Comparison of ENCODE assay signal across 8 cellular contexts in genomic region chr19:2977686-2978466, GRCh38. TPM values are rescaled to one million over a fixed set of nuclear protein-coding genes. Genes with fewer than 3 reads are reported as not detected.
DNase-seq lines count a peak whose midpoint lies in the region; ATAC-seq and TF ChIP-seq lines count a peak whose summit lies in the region.
"Had no signal": no experiment of that assay in that cellular context is flagged by ENCODE, and none has a peak within 500 bp of the region (broad histone marks: within the 10 kb centered on the region; RNA-seq: fewer than 3 reads in every experiment).

No MANE protein-coding gene starts in this region.

- H3K36me3 Mint-ChIP-seq in endothelial cell (ENCODE audit: low read depth, unreplicated experiment), result no peaks in the 10 kb centered on the region

- no peaks in the 10 kb centered on the region for H3K36me3 ChIP-seq in gastroesophageal sphincter

- H3K4me1 ChIP-seq in gastroesophageal sphincter, result peaks cover 4 to 72% (median 44%) of the 10 kb centered on the region in 3 donors

- H3K4me1 Mint-ChIP-seq in stimulated activated naive CD8-positive, alpha-beta T cell treated with anti-CD3 and anti-CD28 coated beads, Interleukin-15, amount 100 ng/mL, for 72 hours, result peaks cover 32% of the 10 kb centered on the region
- H3K4me1 Mint-ChIP-seq in endothelial cell (ENCODE audit: unreplicated experiment), result peaks cover 12% of the 10 kb centered on the region

- ATAC-seq in GM21619 (IDR thresholded peaks at IDR 0.05; ENCODE audit: unreplicated experiment), result peak; percentile 12
- ATAC-seq in gastroesophageal sphincter, result no peak
- peak; percentile 32 for ATAC-seq in stimulated activated naive CD8-positive, alpha-beta T cell treated with anti-CD3 and anti-CD28 coated beads, Interleukin-15, amount 100 ng/mL, for 72 hours

- H3K27ac ChIP-seq in RWPE1 (peak overlapping the region; percentile 67), gastroesophageal sphincter (peak overlapping the region in 3 of 4 donors; percentile 57 to 76 (median 71))

- no peak overlapping the region for H3K27ac Mint-ChIP-seq in stimulated activated naive CD8-positive, alpha-beta T cell treated with anti-CD3 and anti-CD28 coated beads, Interleukin-15, amount 100 ng/mL, for 72 hours
- no peak overlapping the region for H3K27ac Mint-ChIP-seq in endothelial cell (ENCODE audit: unreplicated experiment)

- WGBS in gastroesophageal sphincter (ENCODE audit: low coverage in 1 of 2), 2 donors, result 67 to 87% methylated on average over 6 to 13 of the region's 19 CpGs

- POLR2A ChIA-PET in RWPE1 (lab: Yijun Ruan, JAX; ENCODE audit: low non-redundant PET), result interaction anchor here (1.0 kb wide), 1 partner anchor 57 kb away, joined by 3 read pairs; no protein-coding TSS in a partner anchor

- no peak for TF ChIP-seq CTCF in RWPE1 (conservative IDR thresholded peaks at IDR 0.05; ENCODE audit: low read depth)
- TF ChIP-seq CTCF in gastroesophageal sphincter (IDR thresholded peaks at IDR 0.05), result no peak
- no peak for TF ChIP-seq CTCF in endothelial cell (IDR thresholded peaks at IDR 0.05; ENCODE audit: unreplicated experiment)
- no peak for TF ChIP-seq CTCF in GM13977 (IDR thresholded peaks at IDR 0.05; ENCODE audit: extremely low read depth, insufficient read depth, missing control alignments)

- no peaks in the 10 kb centered on the region for H3K9me3 ChIP-seq in gastroesophageal sphincter

- no peak for TF ChIP-seq POLR2A in gastroesophageal sphincter (IDR thresholded peaks at IDR 0.05)

- no peaks in the 10 kb centered on the region for H3K27me3 ChIP-seq in gastroesophageal sphincter

- no peak for TF ChIP-seq EP300 in gastroesophageal sphincter (IDR thresholded peaks at IDR 0.05)

- no peaks in the 10 kb centered on the region for H3K9me3 Mint-ChIP-seq in stimulated activated naive CD8-positive, alpha-beta T cell treated with anti-CD3 and anti-CD28 coated beads, Interleukin-15, amount 100 ng/mL, for 72 hours
- no peaks in the 10 kb centered on the region for H3K9me3 Mint-ChIP-seq in endothelial cell (ENCODE audit: unreplicated experiment)

- peak overlapping the region; percentile 97 to 99 for H3K4me3 Mint-ChIP-seq in stimulated activated naive CD8-positive, alpha-beta T cell treated with anti-CD3 and anti-CD28 coated beads, Interleukin-15, amount 100 ng/mL, for 72 hours
- no peak overlapping the region for H3K4me3 Mint-ChIP-seq in endothelial cell (ENCODE audit: unreplicated experiment)

- DNase-seq in RWPE1 (ENCODE audit: low spot score), result no peak
- peak in 1 of 2 donors; percentile 16 for DNase-seq in stimulated activated naive CD8-positive, alpha-beta T cell treated with anti-CD3 and anti-CD28 coated beads, Interleukin-15, amount 100 ng/mL, for 72 hours
- no peak for DNase-seq in endothelial cell (ENCODE audit: low spot score)
- DNase-seq in NCI-H1092 treated with DMSO at 0.1 percent for 48 hours (lab: John Stamatoyannopoulos, UW), result no peak
- no peak for DNase-seq in GM13977 (ENCODE audit: low spot score)

- CTCF ChIA-PET in RWPE1 (lab: Yijun Ruan, JAX), result no interaction called here

- peaks cover 31% of the 10 kb centered on the region for H3K27me3 Mint-ChIP-seq in stimulated activated naive CD8-positive, alpha-beta T cell treated with anti-CD3 and anti-CD28 coated beads, Interleukin-15, amount 100 ng/mL, for 72 hours
- peaks cover 7% of the 10 kb centered on the region for H3K27me3 Mint-ChIP-seq in endothelial cell (ENCODE audit: unreplicated experiment)

- peak overlapping the region in 1 of 2 donors; percentile 53 for H3K4me3 ChIP-seq in gastroesophageal sphincter
- H3K4me3 ChIP-seq: lung had no signal

- in situ Hi-C loops in GM13977 (cut with MboI; ENCODE audit: low pct_unique_long_range_greater_than_20kb, low sequenced_read_pairs, unreplicated experiment), result no loop called here

RNA-seq across cellular contexts. Expression of gene TLE6, which starts 0.5 kb away (rescaled TPM):
- under 1 TPM in 3 of 4 donors, not detected in 1; 0.19 to 0.64 (median 0.40) TPM for total RNA-seq in gastroesophageal sphincter
- 0.59 TPM for total RNA-seq in endothelial cell (ENCODE audit: unreplicated experiment)

RNA-seq across cellular contexts. Expression of gene ZNF77, which starts 33.1 kb away (rescaled TPM):
- total RNA-seq in gastroesophageal sphincter (1 to 10 TPM; 2.2 to 6.8 (median 3.4) TPM), endothelial cell (ENCODE audit: unreplicated experiment) (5.5 TPM)

RNA-seq across cellular contexts. Expression of gene TLE2, which starts 51.2 kb away (rescaled TPM):
- total RNA-seq in gastroesophageal sphincter (10 to 100 TPM; 27.1 to 46.1 (median 34.4) TPM), endothelial cell (ENCODE audit: unreplicated experiment) (5.7 TPM)
